In the genomic region with DNA sequence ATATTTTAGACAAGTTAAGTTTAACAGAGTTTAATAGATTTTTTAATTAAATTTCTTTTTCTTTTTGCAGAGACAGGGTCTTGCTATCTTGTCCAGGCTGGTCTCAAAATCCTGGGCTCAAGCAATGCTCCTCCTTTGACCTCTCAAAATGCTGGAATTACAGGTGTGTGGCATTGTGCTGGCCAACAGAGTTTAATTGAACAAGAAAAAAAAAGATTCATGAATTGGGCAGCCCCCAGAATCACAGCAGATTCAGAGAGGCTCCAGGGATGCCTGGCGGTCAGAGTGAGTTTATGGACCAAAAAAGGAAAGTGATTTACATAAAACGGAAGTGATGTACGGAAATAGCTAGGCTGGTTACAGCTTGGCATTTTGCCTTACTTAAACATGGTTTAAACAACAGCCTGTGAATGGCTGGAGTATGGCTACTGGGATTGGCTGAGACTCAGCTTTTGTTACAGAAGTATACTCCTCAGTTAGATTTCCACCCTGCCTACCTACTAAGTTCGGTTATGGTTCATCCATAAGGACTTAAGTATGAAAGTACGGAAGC, we compare ENCODE assay signal across 1 cellular context.
TF ChIP-seq lines count a peak whose summit lies in the region.

No MANE protein-coding gene starts in this region.

TF ChIP-seq in H1, 55 proteins besides CTCF, POLR2A, EP300 and RAD21:
- TF ChIP-seq BRCA1 (IDR thresholded peaks at IDR 0.05; ENCODE audit: low read depth, low read length) (no peak), CHD1 (IDR thresholded peaks at IDR 0.05; ENCODE audit: low read depth, low read length) (no peak), ASH2L (IDR thresholded peaks at IDR 0.05; ENCODE audit: low read length) (no peak)
